ENCODE assay signal across 18 cellular contexts in genomic region chr14:59253527-59253926, GRCh38.
A peak's percentile ranks its signal among the peaks of the same experiment; 100 is the strongest.
DNase-seq lines count a peak whose midpoint lies in the region; TF ChIP-seq lines count a peak whose summit lies in the region.
"Had no signal": no experiment of that assay in that cellular context is flagged by ENCODE, and none has a peak within 500 bp of the region (broad histone marks: within the 10 kb centered on the region; RNA-seq: fewer than 3 reads in every experiment).

No MANE protein-coding gene starts in this region.

- peaks cover 4% of the 10 kb centered on the region for H3K36me3 Mint-ChIP-seq in mesothelial cell of epicardium

- intact Hi-C loops in ascending aorta (cut with DNase I) = loop anchor here (1.0 kb wide), 1 partner anchor 62 kb away; no protein-coding TSS in a partner anchor
- intact Hi-C loops in tibial artery (cut with DNase I; ENCODE audit: low total_unique reads) = no loop called here

- peaks cover 47% of the 10 kb centered on the region for H3K4me1 Mint-ChIP-seq in mesothelial cell of epicardium

- no peak overlapping the region for H3K4me3 ChIP-seq in ascending aorta
- no peak overlapping the region for H3K4me3 ChIP-seq in tibial artery
- H3K4me3 ChIP-seq: GM23338 had no signal

- H3K27ac Mint-ChIP-seq in mesothelial cell of epicardium = peak overlapping the region; percentile 75
- H3K27ac Mint-ChIP-seq: activated T-helper 1 cell treated with anti-CD3 and anti-CD28 coated beads, Interleukin-12 subunit alpha, Interleukin-12 subunit beta, Interleukin-2, Interleukin-4 antibody, amounts not matched to agents 30 ng/mL and 10 ng/mL and 1 ng/mL, durations not matched to agents 14 hours and 24 hours and 36 hours; GM23338; T-cell had no signal

- TF ChIP-seq CTCF in ascending aorta (IDR thresholded peaks at IDR 0.05) (no peak), mesothelial cell of epicardium (IDR thresholded peaks at IDR 0.05; ENCODE audit: unreplicated experiment) (no peak), tibial artery (IDR thresholded peaks at IDR 0.05) (no peak)

- H3K4me3 Mint-ChIP-seq in mesothelial cell of epicardium = no peak overlapping the region
- H3K4me3 Mint-ChIP-seq: activated T-helper 1 cell treated with anti-CD3 and anti-CD28 coated beads, Interleukin-12 subunit alpha, Interleukin-12 subunit beta, Interleukin-2, Interleukin-4 antibody, amounts not matched to agents 30 ng/mL and 10 ng/mL and 1 ng/mL, durations not matched to agents 14 hours and 24 hours and 36 hours; GM23338; T-cell had no signal

- H3K9me3 ChIP-seq in ascending aorta (no peaks in the 10 kb centered on the region), tibial artery (no peaks in the 10 kb centered on the region)

- H3K36me3 ChIP-seq in ascending aorta (no peaks in the 10 kb centered on the region), tibial artery (no peaks in the 10 kb centered on the region)

- H3K4me1 ChIP-seq in ascending aorta (peaks cover 11 to 53% of the 10 kb centered on the region in 2 donors), tibial artery (peaks cover 0 to 83% (median 37%) of the 10 kb centered on the region in 4 donors)

- no peaks in the 10 kb centered on the region for H3K27me3 Mint-ChIP-seq in mesothelial cell of epicardium (ENCODE audit: low read depth)
- H3K27me3 Mint-ChIP-seq: T-cell had no signal

- DNase-seq in NCI-H82 (lab: John Stamatoyannopoulos, UW) (peak; percentile 6), NCI-H82 treated with DMSO at 0.1 percent for 48 hours (lab: John Stamatoyannopoulos, UW; ENCODE audit: unreplicated experiment) (no peak), ascending aorta (ENCODE audit: low spot score in 2 of 2) (no peak), mesothelial cell of epicardium (ENCODE audit: low spot score in 2 of 2, unreplicated experiment in 2 of 2) (no peak), tibial artery (no peak), NCI-H2029 (lab: John Stamatoyannopoulos, UW) (no peak), NCI-H2196 treated with DMSO at 0.1 percent for 48 hours (lab: John Stamatoyannopoulos, UW; ENCODE audit: unreplicated experiment) (no peak)
- DNase-seq in stimulated activated naive CD4-positive, alpha-beta T cell treated with Interleukin-2 at 50 U/mL for 16 hours (lab: John Stamatoyannopoulos, UW) = no peak
- DNase-seq: DND-41; islet precursor cell; NCI-H1436; NCI-H446 treated with DMSO at 0.1 percent for 48 hours; stimulated activated CD4-positive, alpha-beta T cell treated with anti-CD3 and anti-CD28 coated beads, Interleukin-12 subunit alpha, Interleukin-12 subunit beta, amount 100 ng/mL, for 4 hours; T-cell had no signal

- H3K27me3 ChIP-seq in ascending aorta = no peaks in the 10 kb centered on the region
- no peaks in the 10 kb centered on the region for H3K27me3 ChIP-seq in tibial artery

- H3K27ac ChIP-seq in ascending aorta (peak overlapping the region; percentile 87 to 91), tibial artery (peak overlapping the region; percentile 72 to 79)
- H3K27ac ChIP-seq: 22Rv1, KMS-11 had no signal

- no peaks in the 10 kb centered on the region for H3K9me3 Mint-ChIP-seq in mesothelial cell of epicardium
- H3K9me3 Mint-ChIP-seq: activated T-helper 1 cell treated with anti-CD3 and anti-CD28 coated beads, Interleukin-12 subunit alpha, Interleukin-12 subunit beta, Interleukin-2, Interleukin-4 antibody, amounts not matched to agents 30 ng/mL and 10 ng/mL and 1 ng/mL, durations not matched to agents 14 hours and 24 hours and 36 hours; GM23338; T-cell had no signal
